Comparison of ENCODE assay signal across 10 cellular contexts in the genomic region with DNA sequence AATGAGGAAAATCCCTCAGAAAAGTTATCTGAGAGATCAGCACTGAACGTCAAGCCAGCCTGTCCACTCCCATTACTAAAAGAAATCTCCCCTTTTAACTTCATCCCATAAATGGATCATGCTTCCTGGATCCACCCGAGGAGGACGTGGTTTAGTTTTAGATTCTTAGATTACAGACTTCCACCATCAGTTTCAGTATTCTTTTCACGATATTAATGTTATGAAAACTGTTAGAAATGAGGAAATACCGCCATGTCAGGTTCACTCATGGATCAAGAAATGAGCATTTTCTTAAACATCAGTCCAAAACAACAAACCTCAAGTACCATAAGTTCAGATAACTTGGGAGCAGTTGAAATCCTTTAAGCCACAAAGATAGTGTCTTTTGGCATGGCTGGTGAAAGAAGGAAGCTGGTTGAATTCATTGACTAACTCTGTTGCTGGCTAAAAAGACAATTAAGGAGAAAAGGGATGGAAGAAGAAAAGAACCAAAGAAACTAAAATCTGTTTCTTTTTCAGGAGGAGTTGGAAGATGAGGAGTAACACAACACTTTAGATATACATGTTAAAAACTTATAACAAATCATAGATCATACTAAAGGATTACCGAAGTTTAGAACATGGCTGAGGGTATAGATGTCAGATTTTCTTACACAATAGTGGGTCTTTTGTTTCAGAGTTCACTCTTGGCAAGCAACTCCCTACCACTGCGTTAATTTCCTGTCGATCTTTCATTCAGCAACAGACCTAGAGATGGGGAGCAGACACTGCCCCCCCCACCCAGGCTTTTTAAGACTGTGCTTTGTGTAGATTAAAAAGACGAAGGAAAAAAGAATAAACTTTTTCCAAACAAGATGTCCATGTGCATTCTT. TPM values are rescaled to one million over a fixed set of nuclear protein-coding genes. Genes with fewer than 3 reads are reported as not detected.
DNase-seq lines count a peak whose midpoint lies in the region.
"Had no signal": no experiment of that assay in that cellular context is flagged by ENCODE, and none has a peak within 500 bp of the region (broad histone marks: within the 10 kb centered on the region; RNA-seq: fewer than 3 reads in every experiment).

No MANE protein-coding gene starts in this region.

- no peaks in the 10 kb centered on the region for H3K36me3 Mint-ChIP-seq in activated T-helper 1 cell treated with anti-CD3 and anti-CD28 coated beads, Interleukin-12 subunit alpha, Interleukin-12 subunit beta, Interleukin-2, Interleukin-4 antibody, amounts not matched to agents 30 ng/mL and 10 ng/mL and 1 ng/mL, durations not matched to agents 14 hours and 24 hours and 36 hours (ENCODE audit: low read depth)
- no peaks in the 10 kb centered on the region for H3K36me3 Mint-ChIP-seq in activated naive CD4-positive, alpha-beta T cell treated with anti-CD3 and anti-CD28 coated beads for 36 hours (ENCODE audit: low read depth)

- peaks cover 18% of the 10 kb centered on the region for H3K27me3 Mint-ChIP-seq in activated T-helper 1 cell treated with anti-CD3 and anti-CD28 coated beads, Interleukin-12 subunit alpha, Interleukin-12 subunit beta, Interleukin-2, Interleukin-4 antibody, amounts not matched to agents 30 ng/mL and 10 ng/mL and 1 ng/mL, durations not matched to agents 14 hours and 24 hours and 36 hours (ENCODE audit: insufficient read depth)
- H3K27me3 Mint-ChIP-seq in activated naive CD4-positive, alpha-beta T cell treated with anti-CD3 and anti-CD28 coated beads for 36 hours (ENCODE audit: low read depth): peaks cover 4% of the 10 kb centered on the region

- DNase-seq in NCI-H82 (lab: John Stamatoyannopoulos, UW) (peak; percentile 15), caudate nucleus (lab: John Stamatoyannopoulos, UW) (no peak), left kidney (ENCODE audit: low read depth, low spot score) (peak; percentile 40), D341Med (ENCODE audit: low spot score) (no peak), NCI-H1436 (lab: John Stamatoyannopoulos, UW) (no peak)
- no peak for DNase-seq in activated T-helper 1 cell treated with anti-CD3 and anti-CD28 coated beads, Interleukin-12 subunit alpha, Interleukin-12 subunit beta, Interleukin-2, Interleukin-4 antibody, amounts not matched to agents 30 ng/mL and 10 ng/mL and 1 ng/mL, durations not matched to agents 14 hours and 24 hours and 36 hours (ENCODE audit: low spot score)
- DNase-seq in activated naive CD4-positive, alpha-beta T cell treated with anti-CD3 and anti-CD28 coated beads for 36 hours: no peak
- DNase-seq: EL; stimulated activated CD4-positive, alpha-beta T cell treated with anti-CD3 and anti-CD28 coated beads, Interleukin-4, amount 100 ng/mL, for 24 hours had no signal

- peaks cover 5% of the 10 kb centered on the region for H3K4me1 Mint-ChIP-seq in activated T-helper 1 cell treated with anti-CD3 and anti-CD28 coated beads, Interleukin-12 subunit alpha, Interleukin-12 subunit beta, Interleukin-2, Interleukin-4 antibody, amounts not matched to agents 30 ng/mL and 10 ng/mL and 1 ng/mL, durations not matched to agents 14 hours and 24 hours and 36 hours (ENCODE audit: low read depth)
- H3K4me1 Mint-ChIP-seq in activated naive CD4-positive, alpha-beta T cell treated with anti-CD3 and anti-CD28 coated beads for 36 hours (ENCODE audit: low read depth): peaks cover 6% of the 10 kb centered on the region

- intact Hi-C loops in activated T-helper 1 cell treated with anti-CD3 and anti-CD28 coated beads, Interleukin-12 subunit alpha, Interleukin-12 subunit beta, Interleukin-2, Interleukin-4 antibody, amounts not matched to agents 30 ng/mL and 10 ng/mL and 1 ng/mL, durations not matched to agents 14 hours and 24 hours and 36 hours (cut with micrococcal nuclease): no loop called here
- intact Hi-C loops in activated naive CD4-positive, alpha-beta T cell treated with anti-CD3 and anti-CD28 coated beads for 36 hours (cut with micrococcal nuclease): no loop called here

- H3K4me3 Mint-ChIP-seq in activated T-helper 1 cell treated with anti-CD3 and anti-CD28 coated beads, Interleukin-12 subunit alpha, Interleukin-12 subunit beta, Interleukin-2, Interleukin-4 antibody, amounts not matched to agents 30 ng/mL and 10 ng/mL and 1 ng/mL, durations not matched to agents 14 hours and 24 hours and 36 hours: no peak overlapping the region
- H3K4me3 Mint-ChIP-seq in activated naive CD4-positive, alpha-beta T cell treated with anti-CD3 and anti-CD28 coated beads for 36 hours: no peak overlapping the region

- no peak overlapping the region for H3K27ac Mint-ChIP-seq in activated T-helper 1 cell treated with anti-CD3 and anti-CD28 coated beads, Interleukin-12 subunit alpha, Interleukin-12 subunit beta, Interleukin-2, Interleukin-4 antibody, amounts not matched to agents 30 ng/mL and 10 ng/mL and 1 ng/mL, durations not matched to agents 14 hours and 24 hours and 36 hours
- H3K27ac Mint-ChIP-seq in activated naive CD4-positive, alpha-beta T cell treated with anti-CD3 and anti-CD28 coated beads for 36 hours: no peak overlapping the region

- CTCF ChIA-PET in activated naive CD4-positive, alpha-beta T cell treated with anti-CD3 and anti-CD28 coated beads for 36 hours (lab: Charles Lee): interaction anchor here (0.6 to 0.9 kb wide), 3 partner anchors 11 to 950 kb away, joined by 3 to 4 read pairs (median 3); no protein-coding TSS in a partner anchor

- H3K9me3 Mint-ChIP-seq in activated T-helper 1 cell treated with anti-CD3 and anti-CD28 coated beads, Interleukin-12 subunit alpha, Interleukin-12 subunit beta, Interleukin-2, Interleukin-4 antibody, amounts not matched to agents 30 ng/mL and 10 ng/mL and 1 ng/mL, durations not matched to agents 14 hours and 24 hours and 36 hours: no peaks in the 10 kb centered on the region
- H3K9me3 Mint-ChIP-seq in activated naive CD4-positive, alpha-beta T cell treated with anti-CD3 and anti-CD28 coated beads for 36 hours: no peaks in the 10 kb centered on the region

- peak overlapping the region; percentile 32 for H3K27ac ChIP-seq in caudate nucleus (ENCODE audit: low read depth, low read length)
- peak overlapping the region; percentile 38 for H3K27ac ChIP-seq in temporal lobe (ENCODE audit: low read depth, low read length)

RNA-seq across cellular contexts. Expression of a gene that starts 50.1 kb away (rescaled TPM):
- total RNA-seq in temporal lobe: 85.8 TPM
- 0.41 and 0.69 TPM in 2 replicates for total RNA-seq in activated T-helper 1 cell treated with anti-CD3 and anti-CD28 coated beads, Interleukin-12 subunit alpha, Interleukin-12 subunit beta, Interleukin-2, Interleukin-4 antibody, amounts not matched to agents 30 ng/mL and 10 ng/mL and 1 ng/mL, durations not matched to agents 14 hours and 24 hours and 36 hours
- 1 to 10 TPM in 1 of 2 experiments, under 1 TPM in 1; 0.98 to 1.1 TPM for total RNA-seq in activated naive CD4-positive, alpha-beta T cell treated with anti-CD3 and anti-CD28 coated beads for 36 hours

Comparison
In these comparisons a context has a peak if more than half of its experiments do, and no peak if none do; other contexts are left out.
1. DNase-seq: peak in NCI-H82 (single experiment) and left kidney (single experiment); none in caudate nucleus (0 of 61), D341Med (single experiment), activated T-helper 1 cell treated with anti-CD3 and anti-CD28 coated beads, Interleukin-12 subunit alpha, Interleukin-12 subunit beta, Interleukin-2, Interleukin-4 antibody, amounts not matched to agents 30 ng/mL and 10 ng/mL and 1 ng/mL, durations not matched to agents 14 hours and 24 hours and 36 hours (single experiment), activated naive CD4-positive, alpha-beta T cell treated with anti-CD3 and anti-CD28 coated beads for 36 hours (single experiment) and NCI-H1436 (single experiment).
2. RNA of a gene that starts 50.1 kb away (total RNA-seq): 85.8 TPM in temporal lobe (single experiment); 0.98 to 1.1 TPM in activated naive CD4-positive, alpha-beta T cell treated with anti-CD3 and anti-CD28 coated beads for 36 hours and 0.41 to 0.69 TPM in activated T-helper 1 cell treated with anti-CD3 and anti-CD28 coated beads, Interleukin-12 subunit alpha, Interleukin-12 subunit beta, Interleukin-2, Interleukin-4 antibody, amounts not matched to agents 30 ng/mL and 10 ng/mL and 1 ng/mL, durations not matched to agents 14 hours and 24 hours and 36 hours; every median in the first group is over 10 times any median in the second.